ENCODE assay signal across 8 cellular contexts in the genomic region with DNA sequence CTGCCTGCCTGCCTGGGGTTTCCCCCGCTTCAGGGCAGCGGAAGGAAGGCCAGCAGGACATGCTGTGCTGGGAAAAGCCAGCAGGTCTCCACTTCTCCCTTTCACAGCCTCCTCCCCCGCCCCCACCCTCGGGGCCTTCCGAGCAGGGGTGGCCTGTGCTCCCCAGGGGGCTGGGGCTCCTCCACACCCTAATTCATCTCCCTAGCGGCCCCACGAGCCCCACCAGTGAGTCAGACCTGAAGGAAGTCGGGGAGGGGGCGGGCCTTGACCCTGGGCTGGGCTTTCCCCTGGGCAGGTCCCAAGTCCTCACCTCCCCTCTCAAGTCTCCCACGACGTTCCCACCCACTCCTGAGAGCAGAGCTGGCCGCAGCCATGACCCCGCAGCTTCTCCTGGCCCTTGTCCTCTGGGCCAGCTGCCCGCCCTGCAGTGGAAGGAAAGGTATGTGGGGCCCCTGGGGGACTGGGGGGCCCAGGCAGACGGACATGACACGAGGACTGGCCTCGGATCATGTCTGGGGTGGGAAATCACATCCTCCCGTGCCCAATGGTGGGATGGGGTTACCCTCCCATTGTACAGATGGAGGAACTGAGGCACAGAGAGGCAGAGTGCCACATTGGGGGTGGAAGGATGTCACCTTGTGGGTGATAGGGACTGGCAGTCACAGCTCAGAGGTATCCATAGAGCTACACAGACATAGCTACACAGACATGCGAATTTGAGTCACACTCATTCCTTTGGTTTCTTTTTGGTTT. TPM values are rescaled to one million over a fixed set of nuclear protein-coding genes. Genes with fewer than 3 reads are reported as not detected.
DNase-seq lines count a peak whose midpoint lies in the region; ATAC-seq and TF ChIP-seq lines count a peak whose summit lies in the region.

Gene EBI3 (plus strand): TSS at position 345 of the 753 bp plus-strand sequence. CDS start 28 bp downstream, at position 373.

- H3K36me3 Mint-ChIP-seq in activated B cell treated with CpG ODN at 0.5 μM for 24 hours (ENCODE audit: low read depth), result peaks cover 20% of the 10 kb centered on the region

- peak; percentile 44 for DNase-seq in stimulated activated naive CD4-positive, alpha-beta T cell treated with Interleukin-2 at 50 U/mL for 16 hours (lab: John Stamatoyannopoulos, UW)
- no peak for DNase-seq in stimulated activated naive CD4-positive, alpha-beta T cell (lab: John Stamatoyannopoulos, UW)
- DNase-seq in activated B cell treated with CpG ODN at 0.5 μM for 24 hours (peak; percentile 88), head of caudate nucleus (peak in 33 of 42 donors; percentile 4 to 63 (median 27)), NCI-H345 (lab: John Stamatoyannopoulos, UW) (no peak), NCI-H2107 (lab: John Stamatoyannopoulos, UW) (no peak)
- peak; percentile 62 for DNase-seq in stimulated activated CD4-positive, alpha-beta T cell treated with anti-CD3 and anti-CD28 coated beads, Interleukin-4, amount 100 ng/mL, for 1 hour

- H3K4me1 Mint-ChIP-seq in activated B cell treated with CpG ODN at 0.5 μM for 24 hours, result peaks cover 24% of the 10 kb centered on the region

- no peak within 1 kb of the TSS for H3K27ac Mint-ChIP-seq in activated B cell treated with CpG ODN at 0.5 μM for 24 hours

- ATAC-seq in HG02973 (IDR thresholded peaks at IDR 0.05; ENCODE audit: unreplicated experiment), result peak; percentile 53
- peak; percentile 93 for ATAC-seq in activated B cell treated with CpG ODN at 0.5 μM for 24 hours (ENCODE audit: low read depth)

- POLR2A ChIA-PET in activated B cell treated with CpG ODN at 0.5 μM for 24 hours (lab: Charles Lee), result interaction anchor here (0.6 to 4.7 kb wide), 10 partner anchors 11 to 419 kb away, joined by 3 to 60 read pairs (median 4); partner anchors contain the start of genes DAPK3, HDGFL2 and YJU2

- H3K9me3 Mint-ChIP-seq in activated B cell treated with CpG ODN at 0.5 μM for 24 hours, result no peaks in the 10 kb centered on the region

- no peak for TF ChIP-seq CTCF in activated B cell treated with CpG ODN at 0.5 μM for 24 hours (IDR thresholded peaks at IDR 0.05)

- no peak within 1 kb of the TSS for H3K4me3 Mint-ChIP-seq in activated B cell treated with CpG ODN at 0.5 μM for 24 hours

- CTCF ChIA-PET in activated B cell treated with CpG ODN at 0.5 μM for 24 hours (lab: Charles Lee), result interaction anchor here (1.1 to 2.0 kb wide), 5 partner anchors 12 to 89 kb away, joined by 3 to 8 read pairs (median 3); no protein-coding TSS in a partner anchor

- H3K27me3 Mint-ChIP-seq in activated B cell treated with CpG ODN at 0.5 μM for 24 hours, result no peaks in the 10 kb centered on the region

- intact Hi-C loops in activated B cell treated with CpG ODN at 0.5 μM for 24 hours (cut with micrococcal nuclease) (loop anchor here (1.0 kb wide), 3 partner anchors 18 to 105 kb away; partner anchors contain the start of genes MAP2K2 and YJU2), head of caudate nucleus (cut with DNase I) (no loop called here)

RNA-seq across cellular contexts. Expression of gene EBI3, which starts in this region (rescaled TPM):
- 177 and 186 TPM in 2 replicates for total RNA-seq in activated B cell treated with CpG ODN at 0.5 μM for 24 hours

Comparison
In these comparisons a context has a peak if more than half of its experiments do, and no peak if none do; other contexts are left out.
1. DNase-seq: peak in stimulated activated naive CD4-positive, alpha-beta T cell treated with Interleukin-2 at 50 U/mL for 16 hours (single experiment), activated B cell treated with CpG ODN at 0.5 μM for 24 hours (single experiment), head of caudate nucleus (33 of 42) and stimulated activated CD4-positive, alpha-beta T cell treated with anti-CD3 and anti-CD28 coated beads, Interleukin-4, amount 100 ng/mL, for 1 hour (single experiment); none in stimulated activated naive CD4-positive, alpha-beta T cell (0 of 6), NCI-H345 (single experiment) and NCI-H2107 (single experiment).